In the genomic region with DNA sequence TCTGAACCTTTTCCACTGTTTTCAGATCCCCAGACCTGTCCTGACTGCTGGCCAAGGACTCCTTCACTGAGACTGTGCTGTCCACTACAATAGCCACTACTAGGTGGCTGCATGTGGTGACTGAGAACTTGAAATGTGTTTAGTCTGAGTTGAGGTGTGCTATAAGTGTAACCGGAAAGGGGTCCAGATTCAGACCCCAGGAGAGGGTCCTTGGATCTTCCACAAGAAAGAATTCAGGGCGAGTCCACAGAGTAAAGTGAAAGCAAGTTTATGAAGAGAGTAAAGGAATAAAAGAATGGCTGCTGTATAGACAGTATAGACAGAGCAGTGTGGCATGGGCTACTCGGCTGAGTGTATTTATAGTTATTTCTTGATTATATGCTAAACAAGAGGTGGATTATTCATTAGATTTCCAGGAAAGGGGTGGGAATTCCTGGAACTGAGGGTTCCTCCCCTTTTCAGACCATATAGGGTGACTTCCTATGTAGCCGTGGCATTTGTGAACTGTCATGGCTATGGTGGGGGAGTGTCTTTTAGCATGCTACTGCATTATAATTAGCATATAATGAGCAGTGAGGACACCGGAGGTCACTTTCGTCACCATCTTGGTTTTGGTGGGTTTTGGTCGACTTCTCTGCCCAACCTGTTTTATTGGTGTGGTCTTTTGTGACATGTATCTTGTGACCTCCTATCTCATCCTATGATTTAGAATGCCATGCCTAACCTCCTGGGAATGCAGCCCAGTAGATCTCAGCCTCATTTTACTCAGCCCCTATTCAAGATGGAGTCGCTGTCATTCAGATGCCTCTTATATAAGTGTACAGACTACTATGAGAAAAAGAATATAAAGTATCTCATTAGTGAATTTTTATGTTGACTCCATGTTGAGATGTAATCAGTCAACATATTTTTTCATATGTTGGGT, we compare ENCODE assay signal across 8 cellular contexts.
DNase-seq lines count a peak whose midpoint lies in the region; ATAC-seq and TF ChIP-seq lines count a peak whose summit lies in the region.

No MANE protein-coding gene starts in this region.

- no peaks in the 10 kb centered on the region for H3K9me3 Mint-ChIP-seq in activated naive CD4-positive, alpha-beta T cell treated with anti-CD3 and anti-CD28 coated beads for 36 hours

- H3K4me1 ChIP-seq in suprapubic skin = peaks cover 62% of the 10 kb centered on the region

- peak overlapping the region; percentile 11 for H3K4me3 Mint-ChIP-seq in activated naive CD4-positive, alpha-beta T cell treated with anti-CD3 and anti-CD28 coated beads for 36 hours

- H3K27ac Mint-ChIP-seq in activated naive CD4-positive, alpha-beta T cell treated with anti-CD3 and anti-CD28 coated beads for 36 hours = peak overlapping the region; percentile 79

- peaks cover 5% of the 10 kb centered on the region for H3K36me3 Mint-ChIP-seq in activated naive CD4-positive, alpha-beta T cell treated with anti-CD3 and anti-CD28 coated beads for 36 hours (ENCODE audit: low read depth)

- ATAC-seq in left ventricle myocardium superior = peak; percentile 13
- no peak for ATAC-seq in HG02970 (IDR thresholded peaks at IDR 0.05; ENCODE audit: low FRiP score, unreplicated experiment)
- ATAC-seq in HG03045 (IDR thresholded peaks at IDR 0.05; ENCODE audit: unreplicated experiment) = no peak

- no peaks in the 10 kb centered on the region for H3K9me3 ChIP-seq in suprapubic skin

- peaks cover 87% of the 10 kb centered on the region for H3K4me1 Mint-ChIP-seq in activated naive CD4-positive, alpha-beta T cell treated with anti-CD3 and anti-CD28 coated beads for 36 hours (ENCODE audit: low read depth)

- peak overlapping the region; percentile 49 for H3K27ac ChIP-seq in suprapubic skin

- CTCF ChIA-PET in activated naive CD4-positive, alpha-beta T cell treated with anti-CD3 and anti-CD28 coated beads for 36 hours (lab: Charles Lee) = no interaction called here

- 66% methylated on average over 8 of the region's 8 CpGs for WGBS in suprapubic skin

- DNase-seq in activated naive CD4-positive, alpha-beta T cell treated with anti-CD3 and anti-CD28 coated beads for 36 hours = peak; percentile 54
- no peak for DNase-seq in activated naive CD4-positive, alpha-beta T cell (lab: John Stamatoyannopoulos, UW)
- DNase-seq in UCSD-AML1 (lab: John Stamatoyannopoulos, UW; ENCODE audit: unreplicated experiment) = peak; percentile 34
- no peak for DNase-seq in left ventricle myocardium superior
- no peak for DNase-seq in suprapubic skin (ENCODE audit: low spot score in 2 of 2)
- DNase-seq in AG20443 (ENCODE audit: low spot score) = no peak

- H3K4me3 ChIP-seq in suprapubic skin = no peak overlapping the region

- no peak for TF ChIP-seq POLR2A in suprapubic skin (IDR thresholded peaks at IDR 0.05)

- H3K36me3 ChIP-seq in suprapubic skin = no peaks in the 10 kb centered on the region

- no peaks in the 10 kb centered on the region for H3K27me3 ChIP-seq in suprapubic skin

- TF ChIP-seq EP300 in suprapubic skin (IDR thresholded peaks at IDR 0.05) = no peak

- no peaks in the 10 kb centered on the region for H3K27me3 Mint-ChIP-seq in activated naive CD4-positive, alpha-beta T cell treated with anti-CD3 and anti-CD28 coated beads for 36 hours (ENCODE audit: low read depth)

- intact Hi-C loops in activated naive CD4-positive, alpha-beta T cell treated with anti-CD3 and anti-CD28 coated beads for 36 hours (cut with micrococcal nuclease) = no loop called here
- intact Hi-C loops in left ventricle myocardium superior (cut with micrococcal nuclease) = no loop called here

- TF ChIP-seq CTCF in suprapubic skin (IDR thresholded peaks at IDR 0.05) = no peak

Comparison
In these comparisons a context has a peak if more than half of its experiments do, and no peak if none do; other contexts are left out.
1. DNase-seq: peak in activated naive CD4-positive, alpha-beta T cell treated with anti-CD3 and anti-CD28 coated beads for 36 hours (single experiment) and UCSD-AML1 (single experiment); none in activated naive CD4-positive, alpha-beta T cell (0 of 4), left ventricle myocardium superior (single experiment), suprapubic skin (0 of 2) and AG20443 (single experiment).